ENCODE assay signal across 8 cellular contexts in the genomic region with DNA sequence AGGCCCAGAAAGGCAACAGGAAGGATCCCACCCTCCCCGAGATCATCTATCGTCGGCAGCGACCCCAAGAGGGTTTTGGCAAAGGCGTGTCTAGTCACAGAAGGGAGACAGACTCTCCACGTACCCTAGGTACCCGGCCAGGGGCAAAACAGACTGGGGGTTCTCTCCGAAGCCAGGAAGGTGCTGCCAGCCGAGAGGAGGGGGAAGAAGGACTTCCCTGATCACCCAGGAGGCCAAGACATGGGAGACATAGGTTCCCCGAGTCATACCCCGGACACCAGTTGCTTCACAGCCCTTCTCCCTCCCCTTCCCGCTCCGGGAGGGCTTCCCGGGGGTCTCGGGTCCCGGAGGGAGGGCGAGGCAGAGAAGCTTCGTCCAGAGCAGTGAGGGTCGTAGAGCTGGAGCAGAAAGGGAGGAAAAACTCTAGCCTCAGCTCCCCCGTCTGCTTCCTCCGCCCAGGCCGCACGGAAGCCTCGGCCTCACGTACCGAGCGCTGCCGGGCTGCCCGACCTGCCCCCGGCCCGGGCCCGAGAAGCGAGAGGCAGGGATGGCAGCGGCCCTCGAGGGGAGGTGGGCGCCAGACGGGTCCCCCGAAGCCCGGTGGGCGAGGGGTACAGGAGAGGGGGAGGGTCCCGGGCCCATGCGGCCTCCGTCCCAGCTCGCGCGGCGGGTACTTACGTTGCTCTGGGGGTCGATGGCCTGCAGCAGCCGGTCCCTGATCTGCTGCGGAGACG. TPM values are rescaled to one million over a fixed set of nuclear protein-coding genes. Genes with fewer than 3 reads are reported as not detected.
DNase-seq lines count a peak whose midpoint lies in the region; ATAC-seq, FAIRE-seq and TF ChIP-seq lines count a peak whose summit lies in the region.

No MANE protein-coding gene starts in this region.

- H4K20me1 ChIP-seq in OCI-LY7 (ENCODE audit: insufficient read depth, low read length) (peaks cover 42% of the 10 kb centered on the region), HepG2 (ENCODE audit: insufficient read depth, low read length) (peaks cover 6% of the 10 kb centered on the region)

- no peaks in the 10 kb centered on the region for H3K9me3 ChIP-seq in OCI-LY7 (ENCODE audit: low read length)
- H3K9me3 ChIP-seq in HepG2 (ENCODE audit: low read length): no peaks in the 10 kb centered on the region
- no peaks in the 10 kb centered on the region for H3K9me3 ChIP-seq in thymus (ENCODE audit: control insufficient read depth)

- FAIRE-seq in HepG2 (lab: Jason Lieb, UNC): no peak

- H3K4me2 ChIP-seq in OCI-LY7 (ENCODE audit: low read length): peak overlapping the region; percentile 86
- peak overlapping the region; percentile 90 for H3K4me2 ChIP-seq in HepG2 (ENCODE audit: low read depth, low read length)

- POLR2A ChIA-PET in OCI-LY7 (lab: Charles Lee) (interaction anchor here (1.1 to 2.2 kb wide), 4 partner anchors 37 to 43 kb away, joined by 3 to 10 read pairs (median 6); no protein-coding TSS in a partner anchor), HepG2 (lab: Yijun Ruan, JAX) (interaction anchor here (1.0 to 1.5 kb wide), 2 partner anchors 33 to 430 kb away, joined by 3 to 5 read pairs; a partner anchor contains a TSS)

- no peaks in the 10 kb centered on the region for H3K9me2 ChIP-seq in OCI-LY7 (ENCODE audit: insufficient read depth, low read length)

- ATAC-seq in HepG2 (no peak; the same call in 2 of the 3 replicates), GM19463 (IDR thresholded peaks at IDR 0.05; ENCODE audit: unreplicated experiment) (no peak)

- TF ChIP-seq EP300 in HepG2 (IDR thresholded peaks at IDR 0.05; ENCODE audit: low read depth in 2 of 2, low read length in 2 of 2) (no peak), HepG2 (CRISPR knock-in tag; IDR thresholded peaks at IDR 0.05; ENCODE audit: borderline replicate concordance) (no peak)

- H3K4me3 ChIP-seq in OCI-LY7 (ENCODE audit: low read depth, low read length, poor library complexity, severe bottlenecking) (peak overlapping the region; percentile 99), brain microvascular endothelial cell (ENCODE audit: low read depth, low read length) (peak overlapping the region; percentile 90), HepG2 (replicated peaks in 1 of 3; ENCODE audit: insufficient read depth in 1 of 3, low read depth in 2 of 3, low read length in 3 of 3) (peak overlapping the region; percentile 84 to 98 (median 97)), thymus (ENCODE audit: low read length) (peak overlapping the region; percentile 85)

- H3K36me3 ChIP-seq in OCI-LY7 (ENCODE audit: insufficient read depth, low read length) (peaks cover 62% of the 10 kb centered on the region), brain microvascular endothelial cell (replicated peaks) (peaks cover 12% of the 10 kb centered on the region), HepG2 (replicated peaks in 1 of 2; ENCODE audit: control insufficient read depth in 1 of 2, insufficient read depth in 2 of 2, low read length in 2 of 2) (peaks cover 4 to 32% of the 10 kb centered on the region in 2 experiments; a peak in 3 of 5 replicates), thymus (ENCODE audit: control insufficient read depth, insufficient read depth) (peaks cover 23% of the 10 kb centered on the region)

- peak; percentile 47 for DNase-seq in NCI-H82 (lab: John Stamatoyannopoulos, UW)
- no peak for DNase-seq in NCI-H82 treated with DMSO at 0.1 percent for 48 hours (lab: John Stamatoyannopoulos, UW; ENCODE audit: unreplicated experiment)
- peak; percentile 69 for DNase-seq in OCI-LY7 (ENCODE audit: low spot score)
- no peak for DNase-seq in brain microvascular endothelial cell
- DNase-seq in HepG2 (ENCODE audit: low spot score): peak; percentile 10
- DNase-seq in HCEC 1CT: no peak

- in situ Hi-C loops in brain microvascular endothelial cell (cut with HindIII; ENCODE audit: low pct_ligation_motif_present, low sequenced_read_pairs): no loop called here
- in situ Hi-C loops in HepG2 (cut with HindIII; ENCODE audit: extremely low pct_ligation_motif_present, low pct_unique_long_range_greater_than_20kb): loop anchor here (5.0 kb wide), 1 partner anchor 55 kb away; a partner anchor contains a TSS

- H2AFZ ChIP-seq in OCI-LY7 (ENCODE audit: low read length): no peak overlapping the region
- H2AFZ ChIP-seq in HepG2 (ENCODE audit: low read length): no peak overlapping the region

- 0% methylated on average over 23 of the region's 52 CpGs for WGBS in HepG2 (ENCODE audit: low lambda C conversion rate)
- under 1% methylated on average over 52 of the region's 52 CpGs for WGBS in thymus

- H3K27ac ChIP-seq in OCI-LY7 (ENCODE audit: low read depth, low read length, poor library complexity, severe bottlenecking) (peak overlapping the region; percentile 58), brain microvascular endothelial cell (peak overlapping the region; percentile 56), HepG2 (ENCODE audit: extremely low read length, insufficient read depth, low read length) (peak overlapping the region; percentile 61), thymus (ENCODE audit: low read depth) (peak overlapping the region; percentile 67)

- H3K4me1 ChIP-seq in OCI-LY7 (ENCODE audit: insufficient read depth, low read length, poor library complexity, severe bottlenecking): peaks cover 54% of the 10 kb centered on the region
- H3K4me1 ChIP-seq in HepG2 (ENCODE audit: insufficient read depth, low read length): peaks cover 45% of the 10 kb centered on the region
- H3K4me1 ChIP-seq in thymus (ENCODE audit: control insufficient read depth, insufficient read depth, low read length): peaks cover 12% of the 10 kb centered on the region

- BruUV-seq in OCI-LY7 (replicated peaks; lab: Mats Ljungman, UMichigan): no TSS peak
- BruUV-seq in HepG2 (replicated peaks; lab: Mats Ljungman, UMichigan): no TSS peak

- no peak for TF ChIP-seq RAD21 in HepG2 (CRISPR knock-in tag; IDR thresholded peaks at IDR 0.05)

- peak overlapping the region; percentile 96 for H3K9ac ChIP-seq in HepG2 (ENCODE audit: insufficient read depth, low read depth, low read length)

- CTCF ChIA-PET in OCI-LY7 (lab: Charles Lee; ENCODE audit: unreplicated experiment): no interaction called here
- CTCF ChIA-PET in HepG2 (lab: Yijun Ruan, JAX; ENCODE audit: low intra/inter-chr PET ratio, low total read pairs): no interaction called here

- TF ChIP-seq CTCF in OCI-LY7 (conservative IDR thresholded peaks at IDR 0.05; ENCODE audit: low read length): peak; percentile 56
- no peak for TF ChIP-seq CTCF in brain microvascular endothelial cell (IDR thresholded peaks at IDR 0.05; ENCODE audit: low read depth, low read length, missing control alignments)
- peak; percentile 28; the same call in 1 of the 2 replicates for TF ChIP-seq CTCF in HepG2 (CRISPR knock-in tag; IDR thresholded peaks at IDR 0.05)

- intact Hi-C loops in OCI-LY7 (cut with micrococcal nuclease; ENCODE audit: unreplicated experiment): no loop called here
- intact Hi-C loops in HepG2 (cut with micrococcal nuclease; ENCODE audit: unreplicated experiment): loop anchor here (5.0 kb wide), 1 partner anchor 55 kb away; a partner anchor contains a TSS

- no peaks in the 10 kb centered on the region for H3K27me3 ChIP-seq in brain microvascular endothelial cell (replicated peaks)
- H3K27me3 ChIP-seq in HepG2 (ENCODE audit: control insufficient read depth in 1 of 2, insufficient read depth in 2 of 2, low read length in 2 of 2): no peaks in the 10 kb centered on the region; a peak in 1 of 5 replicates
- no peaks in the 10 kb centered on the region for H3K27me3 ChIP-seq in thymus (ENCODE audit: control insufficient read depth, insufficient read depth)

- H3K79me2 ChIP-seq in OCI-LY7 (ENCODE audit: insufficient read depth, low read depth, low read length) (peaks cover 63% of the 10 kb centered on the region), HepG2 (ENCODE audit: insufficient read depth, low read length) (peaks cover 53% of the 10 kb centered on the region)

- TF ChIP-seq POLR2A in HepG2 (IDR thresholded peaks at IDR 0.05; ENCODE audit: insufficient read depth in 1 of 2, low read depth in 2 of 2, low read length in 2 of 2): no peak

RNA-seq across cellular contexts. Expression of a gene that starts 0.6 kb away (rescaled TPM):
- 17.2 and 19.4 TPM in 2 replicates for total RNA-seq in OCI-LY7 (2014; rRNA removed; shearing (Covaris generic))
- total RNA-seq in OCI-LY7 (2022): 26.8 and 27.1 TPM in 2 replicates
- 3.3 and 3.8 TPM in 2 replicates for total RNA-seq in HepG2 (2016; rRNA removed; fragmentation: Illumina TruSeq; extraction: Trizol)
- 0.88 and 1.1 TPM in 2 replicates for total RNA-seq in HepG2 (2016; cell fraction: cytosol; rRNA removed; fragmentation: Illumina TruSeq; extraction: Trizol; ENCODE audit: low read depth)
- 2.3 and 2.9 TPM in 2 replicates for total RNA-seq in HepG2 (2016; cell fraction: insoluble cytoplasmic fraction; rRNA removed; fragmentation: Illumina TruSeq; extraction: Trizol)
- total RNA-seq in HepG2 (2016; cell fraction: membrane; rRNA removed; fragmentation: Illumina TruSeq; extraction: Trizol): 2.2 and 2.5 TPM in 2 replicates
- total RNA-seq in HepG2 (2016; cell fraction: nucleus; rRNA removed; fragmentation: Illumina TruSeq; extraction: Trizol): 4.4 and 6.8 TPM in 2 replicates
- 3.3 and 3.5 TPM in 2 replicates for polyA plus RNA-seq in HepG2 (2011; rRNA removed)
- 2.7 and 3.7 TPM in 2 replicates for polyA plus RNA-seq in HepG2 (2011; cell fraction: cytosol; rRNA removed)
- polyA plus RNA-seq in HepG2 (2011; cell fraction: nucleus; rRNA removed): 4.2 and 6.4 TPM in 2 replicates
- 3.0 and 3.2 TPM in 2 replicates for polyA plus RNA-seq in HepG2 (2012)
- polyA plus RNA-seq in HepG2 (2016; cell fraction: cytosol; fragmentation: Illumina TruSeq; extraction: Trizol; ENCODE audit: low read depth): 0.35 and 0.40 TPM in 2 replicates
- polyA plus RNA-seq in HepG2 (2016; cell fraction: insoluble cytoplasmic fraction; fragmentation: Illumina TruSeq; extraction: Trizol; ENCODE audit: low read depth): 3.6 and 5.3 TPM in 2 replicates
- polyA plus RNA-seq in HepG2 (2016; cell fraction: membrane; fragmentation: Illumina TruSeq; extraction: Trizol; ENCODE audit: low read depth): 1.6 and 1.7 TPM in 2 replicates
- polyA plus RNA-seq in HepG2 (2016; cell fraction: nucleus; fragmentation: Illumina TruSeq; extraction: Trizol; ENCODE audit: insufficient read depth, low read depth): 6.4 and 8.6 TPM in 2 replicates
- 12.3 and 16.1 TPM in 2 replicates for polyA minus RNA-seq in HepG2 (2011; rRNA and poly(A)+ RNA removed; ENCODE audit: low replicate concordance)
- polyA minus RNA-seq in HepG2 (2011; cell fraction: cytosol; rRNA and poly(A)+ RNA removed): 4.7 and 5.5 TPM in 2 replicates
- polyA minus RNA-seq in HepG2 (2011; cell fraction: nucleus; rRNA and poly(A)+ RNA removed): 14.0 and 19.3 TPM in 2 replicates
- 8.1 TPM for polyA plus RNA-seq in thymus

RNA-seq across cellular contexts. Expression of a gene that starts 32.6 kb away (rescaled TPM):
- total RNA-seq in OCI-LY7 (2014; rRNA removed; shearing (Covaris generic)): 75.5 and 87.0 TPM in 2 replicates
- total RNA-seq in OCI-LY7 (2022): 96.3 and 104 TPM in 2 replicates
- 67.4 and 74.9 TPM in 2 replicates for total RNA-seq in HepG2 (2016; rRNA removed; fragmentation: Illumina TruSeq; extraction: Trizol)
- 22.7 and 23.8 TPM in 2 replicates for total RNA-seq in HepG2 (2016; cell fraction: cytosol; rRNA removed; fragmentation: Illumina TruSeq; extraction: Trizol; ENCODE audit: low read depth)
- 70.2 and 82.6 TPM in 2 replicates for total RNA-seq in HepG2 (2016; cell fraction: insoluble cytoplasmic fraction; rRNA removed; fragmentation: Illumina TruSeq; extraction: Trizol)
- total RNA-seq in HepG2 (2016; cell fraction: membrane; rRNA removed; fragmentation: Illumina TruSeq; extraction: Trizol): 40.7 and 44.7 TPM in 2 replicates
- total RNA-seq in HepG2 (2016; cell fraction: nucleus; rRNA removed; fragmentation: Illumina TruSeq; extraction: Trizol): 59.0 and 59.2 TPM in 2 replicates
- 54.7 and 55.7 TPM in 2 replicates for polyA plus RNA-seq in HepG2 (2011; rRNA removed)
- 48.4 and 57.9 TPM in 2 replicates for polyA plus RNA-seq in HepG2 (2011; cell fraction: cytosol; rRNA removed)
- 29.8 and 32.8 TPM in 2 replicates for polyA plus RNA-seq in HepG2 (2011; cell fraction: nucleus; rRNA removed)
- polyA plus RNA-seq in HepG2 (2012): 35.2 and 40.9 TPM in 2 replicates
- polyA plus RNA-seq in HepG2 (2016; cell fraction: cytosol; fragmentation: Illumina TruSeq; extraction: Trizol; ENCODE audit: low read depth): 23.3 and 26.2 TPM in 2 replicates
- 69.8 and 76.9 TPM in 2 replicates for polyA plus RNA-seq in HepG2 (2016; cell fraction: insoluble cytoplasmic fraction; fragmentation: Illumina TruSeq; extraction: Trizol; ENCODE audit: low read depth)
- polyA plus RNA-seq in HepG2 (2016; cell fraction: membrane; fragmentation: Illumina TruSeq; extraction: Trizol; ENCODE audit: low read depth): 35.1 and 42.6 TPM in 2 replicates
- 93.6 and 97.3 TPM in 2 replicates for polyA plus RNA-seq in HepG2 (2016; cell fraction: nucleus; fragmentation: Illumina TruSeq; extraction: Trizol; ENCODE audit: insufficient read depth, low read depth)
- 48.4 and 75.2 TPM in 2 replicates for polyA minus RNA-seq in HepG2 (2011; rRNA and poly(A)+ RNA removed; ENCODE audit: low replicate concordance)
- 21.3 and 23.3 TPM in 2 replicates for polyA minus RNA-seq in HepG2 (2011; cell fraction: cytosol; rRNA and poly(A)+ RNA removed)
- 58.6 and 66.2 TPM in 2 replicates for polyA minus RNA-seq in HepG2 (2011; cell fraction: nucleus; rRNA and poly(A)+ RNA removed)
- 100 TPM for polyA plus RNA-seq in thymus

RNA-seq across cellular contexts. Expression of a gene that starts 33.6 kb away (rescaled TPM):
- 10.3 and 20.4 TPM in 2 replicates for total RNA-seq in OCI-LY7 (2014; rRNA removed; shearing (Covaris generic))
- 18.1 and 23.6 TPM in 2 replicates for total RNA-seq in OCI-LY7 (2022)
- 1.7 and 4.8 TPM in 2 replicates for total RNA-seq in HepG2 (2016; rRNA removed; fragmentation: Illumina TruSeq; extraction: Trizol)
- total RNA-seq in HepG2 (2016; cell fraction: cytosol; rRNA removed; fragmentation: Illumina TruSeq; extraction: Trizol; ENCODE audit: low read depth): 13.4 and 14.4 TPM in 2 replicates
- 1.0 and 3.2 TPM in 2 replicates for total RNA-seq in HepG2 (2016; cell fraction: insoluble cytoplasmic fraction; rRNA removed; fragmentation: Illumina TruSeq; extraction: Trizol)
- total RNA-seq in HepG2 (2016; cell fraction: membrane; rRNA removed; fragmentation: Illumina TruSeq; extraction: Trizol): 5.8 and 6.7 TPM in 2 replicates
- total RNA-seq in HepG2 (2016; cell fraction: nucleus; rRNA removed; fragmentation: Illumina TruSeq; extraction: Trizol): 2.9 and 3.9 TPM in 2 replicates
- polyA plus RNA-seq in HepG2 (2011; rRNA removed): 6.8 and 7.7 TPM in 2 replicates
- 5.6 and 7.1 TPM in 2 replicates for polyA plus RNA-seq in HepG2 (2011; cell fraction: cytosol; rRNA removed)
- polyA plus RNA-seq in HepG2 (2011; cell fraction: nucleus; rRNA removed): 3.8 and 5.7 TPM in 2 replicates
- polyA plus RNA-seq in HepG2 (2012): 3.0 and 6.9 TPM in 2 replicates
- 4.3 and 4.4 TPM in 2 replicates for polyA plus RNA-seq in HepG2 (2016; cell fraction: cytosol; fragmentation: Illumina TruSeq; extraction: Trizol; ENCODE audit: low read depth)
- 2.5 and 2.6 TPM in 2 replicates for polyA plus RNA-seq in HepG2 (2016; cell fraction: insoluble cytoplasmic fraction; fragmentation: Illumina TruSeq; extraction: Trizol; ENCODE audit: low read depth)
- polyA plus RNA-seq in HepG2 (2016; cell fraction: membrane; fragmentation: Illumina TruSeq; extraction: Trizol; ENCODE audit: low read depth): 5.6 and 5.9 TPM in 2 replicates
- 5.2 TPM in 2 replicates for polyA plus RNA-seq in HepG2 (2016; cell fraction: nucleus; fragmentation: Illumina TruSeq; extraction: Trizol; ENCODE audit: insufficient read depth, low read depth)
- 30.6 and 58.3 TPM in 2 replicates for polyA minus RNA-seq in HepG2 (2011; rRNA and poly(A)+ RNA removed; ENCODE audit: low replicate concordance)
- polyA minus RNA-seq in HepG2 (2011; cell fraction: cytosol; rRNA and poly(A)+ RNA removed): 2.2 and 6.2 TPM in 2 replicates
- 4.1 and 7.3 TPM in 2 replicates for polyA minus RNA-seq in HepG2 (2011; cell fraction: nucleus; rRNA and poly(A)+ RNA removed)
- polyA plus RNA-seq in thymus: 3.2 TPM

RNA-seq across cellular contexts. Expression of a gene that starts 55.1 kb away (rescaled TPM):
- total RNA-seq in OCI-LY7 (2014; rRNA removed; shearing (Covaris generic)): 17.3 and 21.1 TPM in 2 replicates
- total RNA-seq in OCI-LY7 (2022) (37.2 and 41.2 TPM in 2 replicates), HepG2 (2016; rRNA removed; fragmentation: Illumina TruSeq; extraction: Trizol) (17.2 and 21.2 TPM in 2 replicates)
- total RNA-seq in HepG2 (2016; cell fraction: cytosol; rRNA removed; fragmentation: Illumina TruSeq; extraction: Trizol; ENCODE audit: low read depth): 6.0 and 7.6 TPM in 2 replicates
- total RNA-seq in HepG2 (2016; cell fraction: insoluble cytoplasmic fraction; rRNA removed; fragmentation: Illumina TruSeq; extraction: Trizol): 15.6 and 20.2 TPM in 2 replicates
- total RNA-seq in HepG2 (2016; cell fraction: membrane; rRNA removed; fragmentation: Illumina TruSeq; extraction: Trizol): 18.9 and 19.7 TPM in 2 replicates
- 18.5 and 21.4 TPM in 2 replicates for total RNA-seq in HepG2 (2016; cell fraction: nucleus; rRNA removed; fragmentation: Illumina TruSeq; extraction: Trizol)
- polyA plus RNA-seq in HepG2 (2011; rRNA removed) (46.5 and 48.0 TPM in 2 replicates), thymus (31.3 TPM)
- polyA plus RNA-seq in HepG2 (2011; cell fraction: cytosol; rRNA removed): 31.6 and 37.8 TPM in 2 replicates
- 26.3 and 38.8 TPM in 2 replicates for polyA plus RNA-seq in HepG2 (2011; cell fraction: nucleus; rRNA removed)
- 25.6 and 26.5 TPM in 2 replicates for polyA plus RNA-seq in HepG2 (2012)
- 5.7 and 6.3 TPM in 2 replicates for polyA plus RNA-seq in HepG2 (2016; cell fraction: cytosol; fragmentation: Illumina TruSeq; extraction: Trizol; ENCODE audit: low read depth)
- 16.1 and 22.5 TPM in 2 replicates for polyA plus RNA-seq in HepG2 (2016; cell fraction: insoluble cytoplasmic fraction; fragmentation: Illumina TruSeq; extraction: Trizol; ENCODE audit: low read depth)
- 20.6 and 22.2 TPM in 2 replicates for polyA plus RNA-seq in HepG2 (2016; cell fraction: membrane; fragmentation: Illumina TruSeq; extraction: Trizol; ENCODE audit: low read depth)
- 45.9 and 46.6 TPM in 2 replicates for polyA plus RNA-seq in HepG2 (2016; cell fraction: nucleus; fragmentation: Illumina TruSeq; extraction: Trizol; ENCODE audit: insufficient read depth, low read depth)
- polyA minus RNA-seq in HepG2 (2011; rRNA and poly(A)+ RNA removed; ENCODE audit: low replicate concordance): 181 and 185 TPM in 2 replicates
- polyA minus RNA-seq in HepG2 (2011; cell fraction: cytosol; rRNA and poly(A)+ RNA removed): 33.0 and 39.5 TPM in 2 replicates
- 24.8 and 31.7 TPM in 2 replicates for polyA minus RNA-seq in HepG2 (2011; cell fraction: nucleus; rRNA and poly(A)+ RNA removed)

Comparison
In these comparisons a context has a peak if more than half of its experiments do, and no peak if none do; other contexts are left out.
1. DNase-seq: peak in NCI-H82 (single experiment), OCI-LY7 (single experiment) and HepG2 (single experiment); none in NCI-H82 treated with DMSO at 0.1 percent for 48 hours (single experiment), brain microvascular endothelial cell (single experiment) and HCEC 1CT (single experiment).
2. Peak in every context shown above with its lines, with median percentiles within 50 percentile points of each other: H3K27ac ChIP-seq and H3K4me3 ChIP-seq.